ENCODE assay signal across 1 cellular context in genomic region chr22:42414565-42415298, GRCh38.
A peak's percentile ranks its signal among the peaks of the same experiment; 100 is the strongest.
TF ChIP-seq lines count a peak whose summit lies in the region.

No MANE protein-coding gene starts in this region.

TF ChIP-seq in HepG2, 621 proteins besides CTCF, POLR2A, EP300 and RAD21 (continued from another document):
- TF ChIP-seq, protein P1, sequence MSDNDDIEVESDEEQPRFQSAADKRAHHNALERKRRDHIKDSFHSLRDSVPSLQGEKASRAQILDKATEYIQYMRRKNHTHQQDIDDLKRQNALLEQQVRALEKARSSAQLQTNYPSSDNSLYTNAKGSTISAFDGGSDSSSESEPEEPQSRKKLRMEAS (IDR thresholded peaks at IDR 0.05) = 0 out of 2 replicates have a peak, but pooled peaks have one; percentile 25
- peak; percentile 72 to 92 for TF ChIP-seq NR2F1 (CRISPR knock-in tag; IDR thresholded peaks at IDR 0.05)
- TF ChIP-seq ZMYM3 (CRISPR knock-in tag; IDR thresholded peaks at IDR 0.05) = peak; percentile 31; the same call in 1 of the 2 replicates
- TF ChIP-seq PPARG (CRISPR knock-in tag; conservative IDR thresholded peaks at IDR 0.05) = peak; percentile 65
- no peak for TF ChIP-seq IRF2 (CRISPR knock-in tag; IDR thresholded peaks at IDR 0.05)
- TF ChIP-seq HMG20A (CRISPR knock-in tag; IDR thresholded peaks at IDR 0.05; ENCODE audit: borderline replicate concordance) = peak; percentile 40; the same call in 1 of the 2 replicates
- TF ChIP-seq RXRB (CRISPR knock-in tag; IDR thresholded peaks at IDR 0.05; ENCODE audit: borderline replicate concordance) = peak; percentile 47
- no peak for TF ChIP-seq MTA3 (CRISPR knock-in tag; IDR thresholded peaks at IDR 0.05)
- peak; percentile 51; the same call in 1 of the 2 replicates for TF ChIP-seq FOXA3 (CRISPR knock-in tag; IDR thresholded peaks at IDR 0.05)
- peak; percentile 61 for TF ChIP-seq NR2C2 (CRISPR knock-in tag; IDR thresholded peaks at IDR 0.05; ENCODE audit: borderline replicate concordance)
- no peak for TF ChIP-seq CEBPB (IDR thresholded peaks at IDR 0.05; ENCODE audit: borderline replicate concordance, low read depth, low read length)
- TF ChIP-seq, protein P2, sequence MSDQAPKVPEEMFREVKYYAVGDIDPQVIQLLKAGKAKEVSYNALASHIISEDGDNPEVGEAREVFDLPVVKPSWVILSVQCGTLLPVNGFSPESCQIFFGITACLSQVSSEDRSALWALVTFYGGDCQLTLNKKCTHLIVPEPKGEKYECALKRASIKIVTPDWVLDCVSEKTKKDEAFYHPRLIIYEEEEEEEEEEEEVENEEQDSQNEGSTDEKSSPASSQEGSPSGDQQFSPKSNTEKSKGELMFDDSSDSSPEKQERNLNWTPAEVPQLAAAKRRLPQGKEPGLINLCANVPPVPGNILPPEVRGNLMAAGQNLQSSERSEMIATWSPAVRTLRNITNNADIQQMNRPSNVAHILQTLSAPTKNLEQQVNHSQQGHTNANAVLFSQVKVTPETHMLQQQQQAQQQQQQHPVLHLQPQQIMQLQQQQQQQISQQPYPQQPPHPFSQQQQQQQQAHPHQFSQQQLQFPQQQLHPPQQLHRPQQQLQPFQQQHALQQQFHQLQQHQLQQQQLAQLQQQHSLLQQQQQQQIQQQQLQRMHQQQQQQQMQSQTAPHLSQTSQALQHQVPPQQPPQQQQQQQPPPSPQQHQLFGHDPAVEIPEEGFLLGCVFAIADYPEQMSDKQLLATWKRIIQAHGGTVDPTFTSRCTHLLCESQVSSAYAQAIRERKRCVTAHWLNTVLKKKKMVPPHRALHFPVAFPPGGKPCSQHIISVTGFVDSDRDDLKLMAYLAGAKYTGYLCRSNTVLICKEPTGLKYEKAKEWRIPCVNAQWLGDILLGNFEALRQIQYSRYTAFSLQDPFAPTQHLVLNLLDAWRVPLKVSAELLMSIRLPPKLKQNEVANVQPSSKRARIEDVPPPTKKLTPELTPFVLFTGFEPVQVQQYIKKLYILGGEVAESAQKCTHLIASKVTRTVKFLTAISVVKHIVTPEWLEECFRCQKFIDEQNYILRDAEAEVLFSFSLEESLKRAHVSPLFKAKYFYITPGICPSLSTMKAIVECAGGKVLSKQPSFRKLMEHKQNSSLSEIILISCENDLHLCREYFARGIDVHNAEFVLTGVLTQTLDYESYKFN (CRISPR knock-in tag; conservative IDR thresholded peaks at IDR 0.05) = peak; percentile 89
- no peak for TF ChIP-seq FOXA1 (IDR thresholded peaks at IDR 0.05)
- TF ChIP-seq FOXA1 (CRISPR knock-in tag; IDR thresholded peaks at IDR 0.05) = peak; percentile 44; the same call in 1 of the 2 replicates
- no peak; the same call in none of the 2 replicates for TF ChIP-seq ZNF687 (CRISPR knock-in tag; IDR thresholded peaks at IDR 0.05)
